8 cellular contexts compared by ENCODE assay signal in the genomic region with DNA sequence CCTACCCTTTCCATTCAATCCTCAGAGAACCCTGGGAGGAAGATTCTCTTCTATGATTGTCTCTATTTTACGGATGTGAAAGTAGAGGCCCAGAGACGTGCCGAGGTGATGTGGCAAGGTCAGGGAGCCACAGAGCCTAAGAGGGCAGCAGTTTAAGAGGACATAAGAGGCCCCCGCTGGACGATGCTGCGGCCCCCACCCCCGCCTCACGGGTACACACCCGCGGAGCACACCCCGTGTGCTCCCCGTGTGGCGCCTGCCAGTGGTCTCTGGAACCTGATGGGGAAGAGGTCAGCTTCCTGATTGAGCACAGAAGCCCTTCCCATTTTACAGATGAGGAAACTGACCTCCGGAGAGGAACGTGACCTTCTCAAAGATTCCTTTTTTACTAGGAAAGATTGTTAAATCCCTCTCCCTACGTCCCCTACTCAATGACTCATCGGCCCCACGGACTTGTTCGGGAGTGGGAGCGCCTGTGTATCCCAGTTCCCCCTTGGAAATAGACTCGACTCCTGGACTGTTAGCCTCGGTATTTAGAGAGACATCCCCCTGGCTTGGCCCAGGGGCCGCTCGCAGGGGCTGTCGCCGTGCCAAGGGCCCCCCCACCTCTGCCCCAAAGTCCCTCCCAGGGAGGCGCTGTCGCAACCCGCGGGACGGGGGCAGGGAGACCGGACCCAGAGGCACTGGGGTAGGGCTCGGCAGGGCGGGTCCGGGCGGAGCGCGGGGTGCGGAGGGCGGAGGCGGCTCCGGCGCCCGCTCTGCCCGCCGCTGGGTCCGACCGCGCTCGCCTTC. TPM values are rescaled to one million over a fixed set of nuclear protein-coding genes. Genes with fewer than 3 reads are reported as not detected.
A peak's percentile ranks its signal among the peaks of the same experiment; 100 is the strongest.
DNase-seq lines count a peak whose midpoint lies in the region; ATAC-seq and TF ChIP-seq lines count a peak whose summit lies in the region.

A gene with protein sequence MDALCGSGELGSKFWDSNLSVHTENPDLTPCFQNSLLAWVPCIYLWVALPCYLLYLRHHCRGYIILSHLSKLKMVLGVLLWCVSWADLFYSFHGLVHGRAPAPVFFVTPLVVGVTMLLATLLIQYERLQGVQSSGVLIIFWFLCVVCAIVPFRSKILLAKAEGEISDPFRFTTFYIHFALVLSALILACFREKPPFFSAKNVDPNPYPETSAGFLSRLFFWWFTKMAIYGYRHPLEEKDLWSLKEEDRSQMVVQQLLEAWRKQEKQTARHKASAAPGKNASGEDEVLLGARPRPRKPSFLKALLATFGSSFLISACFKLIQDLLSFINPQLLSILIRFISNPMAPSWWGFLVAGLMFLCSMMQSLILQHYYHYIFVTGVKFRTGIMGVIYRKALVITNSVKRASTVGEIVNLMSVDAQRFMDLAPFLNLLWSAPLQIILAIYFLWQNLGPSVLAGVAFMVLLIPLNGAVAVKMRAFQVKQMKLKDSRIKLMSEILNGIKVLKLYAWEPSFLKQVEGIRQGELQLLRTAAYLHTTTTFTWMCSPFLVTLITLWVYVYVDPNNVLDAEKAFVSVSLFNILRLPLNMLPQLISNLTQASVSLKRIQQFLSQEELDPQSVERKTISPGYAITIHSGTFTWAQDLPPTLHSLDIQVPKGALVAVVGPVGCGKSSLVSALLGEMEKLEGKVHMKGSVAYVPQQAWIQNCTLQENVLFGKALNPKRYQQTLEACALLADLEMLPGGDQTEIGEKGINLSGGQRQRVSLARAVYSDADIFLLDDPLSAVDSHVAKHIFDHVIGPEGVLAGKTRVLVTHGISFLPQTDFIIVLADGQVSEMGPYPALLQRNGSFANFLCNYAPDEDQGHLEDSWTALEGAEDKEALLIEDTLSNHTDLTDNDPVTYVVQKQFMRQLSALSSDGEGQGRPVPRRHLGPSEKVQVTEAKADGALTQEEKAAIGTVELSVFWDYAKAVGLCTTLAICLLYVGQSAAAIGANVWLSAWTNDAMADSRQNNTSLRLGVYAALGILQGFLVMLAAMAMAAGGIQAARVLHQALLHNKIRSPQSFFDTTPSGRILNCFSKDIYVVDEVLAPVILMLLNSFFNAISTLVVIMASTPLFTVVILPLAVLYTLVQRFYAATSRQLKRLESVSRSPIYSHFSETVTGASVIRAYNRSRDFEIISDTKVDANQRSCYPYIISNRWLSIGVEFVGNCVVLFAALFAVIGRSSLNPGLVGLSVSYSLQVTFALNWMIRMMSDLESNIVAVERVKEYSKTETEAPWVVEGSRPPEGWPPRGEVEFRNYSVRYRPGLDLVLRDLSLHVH (N-terminal part only) (plus strand): TSS at position 759 of the 792 bp plus-strand sequence. CDS start 56 bp downstream, outside the sequence.

- H3K27ac ChIP-seq in right cardiac atrium (ENCODE audit: low read length) (no peak within 1 kb of the TSS), gastrocnemius medialis (no peak within 1 kb of the TSS), caudate nucleus (ENCODE audit: low read depth, low read length) (no peak within 1 kb of the TSS)

- no peak for ATAC-seq in activated T-helper 17 cell treated with anti-CD3 and anti-CD28 coated beads, Interleukin-2, amount 50 U/mL, for 72 hours (replicated peaks)
- ATAC-seq in right cardiac atrium (peak; percentile 63 to 66), gastrocnemius medialis (no peak), HG02885 (IDR thresholded peaks at IDR 0.05; ENCODE audit: poor library complexity, unreplicated experiment) (no peak), HG03565 (IDR thresholded peaks at IDR 0.05; ENCODE audit: unreplicated experiment) (no peak)

- 17% methylated on average over 50 of the region's 50 CpGs for WGBS in right cardiac atrium

- no peak for TF ChIP-seq POLR2A in gastrocnemius medialis (IDR thresholded peaks at IDR 0.05)

- no peaks in the 10 kb centered on the region for H3K27me3 ChIP-seq in right cardiac atrium (ENCODE audit: control insufficient read depth, insufficient read depth)
- H3K27me3 ChIP-seq in gastrocnemius medialis: peaks cover 24 to 38% (median 30%) of the 10 kb centered on the region in 3 donors

- DNase-seq in HK-2 (ENCODE audit: unreplicated experiment) (peak; percentile 59), right cardiac atrium (peak; percentile 62 to 86 (median 82)), gastrocnemius medialis (no peak), cerebellum (ENCODE audit: low spot score) (no peak), caudate nucleus (lab: John Stamatoyannopoulos, UW) (no peak)

- no peaks in the 10 kb centered on the region for H3K9me3 Mint-ChIP-seq in activated T-helper 17 cell treated with anti-CD3 and anti-CD28 coated beads, Interleukin-2, amount 50 U/mL, for 72 hours

- H3K36me3 Mint-ChIP-seq in activated T-helper 17 cell treated with anti-CD3 and anti-CD28 coated beads, Interleukin-2, amount 50 U/mL, for 72 hours (ENCODE audit: low read depth): no peaks in the 10 kb centered on the region

- H3K36me3 ChIP-seq in gastrocnemius medialis: no peaks in the 10 kb centered on the region

- peaks cover 10% of the 10 kb centered on the region for H3K4me1 Mint-ChIP-seq in activated T-helper 17 cell treated with anti-CD3 and anti-CD28 coated beads, Interleukin-2, amount 50 U/mL, for 72 hours

- peaks cover 54% of the 10 kb centered on the region for H3K27me3 Mint-ChIP-seq in activated T-helper 17 cell treated with anti-CD3 and anti-CD28 coated beads, Interleukin-2, amount 50 U/mL, for 72 hours

- H3K9me3 ChIP-seq in right cardiac atrium (ENCODE audit: control insufficient read depth, low read length): no peaks in the 10 kb centered on the region
- H3K9me3 ChIP-seq in gastrocnemius medialis: no peaks in the 10 kb centered on the region

- H3K4me3 ChIP-seq in right cardiac atrium (ENCODE audit: low read length) (peak within 1 kb of the TSS; percentile 47), gastrocnemius medialis (peak within 1 kb of the TSS in 3 of 4 donors; percentile 8 to 51 (median 49))

- H3K4me3 Mint-ChIP-seq in activated T-helper 17 cell treated with anti-CD3 and anti-CD28 coated beads, Interleukin-2, amount 50 U/mL, for 72 hours: peak within 1 kb of the TSS; percentile 20

- no peak for TF ChIP-seq CTCF in gastrocnemius medialis (IDR thresholded peaks at IDR 0.05 in 4 of 5, conservative IDR thresholded peaks at IDR 0.05 in 1 of 5)

- intact Hi-C loops in right cardiac atrium (cut with DNase I) (loop anchor here in 1 of 4 donors (5.0 kb wide), 1 partner anchor 48 kb away; no protein-coding TSS in a partner anchor), gastrocnemius medialis (cut with DNase I; ENCODE audit: low total_unique reads) (no loop called here)

- H3K27ac Mint-ChIP-seq in activated T-helper 17 cell treated with anti-CD3 and anti-CD28 coated beads, Interleukin-2, amount 50 U/mL, for 72 hours: no peak within 1 kb of the TSS

- in situ Hi-C loops in gastrocnemius medialis (cut with MboI; ENCODE audit: low sequenced_read_pairs in 4 of 4): loop anchor here in 2 of 4 donors (10.0 to 25.0 kb wide), 2 partner anchors 60 to 97 kb away; a partner anchor contains a TSS

- H3K4me1 ChIP-seq in right cardiac atrium (ENCODE audit: control insufficient read depth, insufficient read depth, low read length) (peaks cover 9% of the 10 kb centered on the region), gastrocnemius medialis (peaks cover 5 to 11% of the 10 kb centered on the region in 2 donors)

RNA-seq across cellular contexts. Expression of the gene that starts here (rescaled TPM):
- total RNA-seq in activated T-helper 17 cell treated with anti-CD3 and anti-CD28 coated beads, Interleukin-2, amount 50 U/mL, for 72 hours: under 1 TPM in 1 of 2 donors, not detected in 1; 0.40 TPM
- 1 to 10 TPM; 1.2 to 5.9 (median 3.7) TPM for total RNA-seq in right cardiac atrium
- polyA plus RNA-seq in right cardiac atrium: 1.4 TPM
- 1 to 10 TPM in 1 of 4 donors, under 1 TPM in 3; 0.51 to 1.3 (median 0.76) TPM for total RNA-seq in gastrocnemius medialis
- total RNA-seq in cerebellum: 0.82 TPM

Comparison
In these comparisons a context has a peak if more than half of its experiments do, and no peak if none do; other contexts are left out.
1. DNase-seq: peak in HK-2 (single experiment) and right cardiac atrium (3 of 3); none in gastrocnemius medialis (0 of 2), cerebellum (single experiment) and caudate nucleus (0 of 61).
2. ATAC-seq: peak in right cardiac atrium (2 of 2); none in activated T-helper 17 cell treated with anti-CD3 and anti-CD28 coated beads, Interleukin-2, amount 50 U/mL, for 72 hours (single experiment), gastrocnemius medialis (0 of 2), HG02885 (single experiment) and HG03565 (single experiment).